ENCODE assay signal across 8 cellular contexts in the genomic region with DNA sequence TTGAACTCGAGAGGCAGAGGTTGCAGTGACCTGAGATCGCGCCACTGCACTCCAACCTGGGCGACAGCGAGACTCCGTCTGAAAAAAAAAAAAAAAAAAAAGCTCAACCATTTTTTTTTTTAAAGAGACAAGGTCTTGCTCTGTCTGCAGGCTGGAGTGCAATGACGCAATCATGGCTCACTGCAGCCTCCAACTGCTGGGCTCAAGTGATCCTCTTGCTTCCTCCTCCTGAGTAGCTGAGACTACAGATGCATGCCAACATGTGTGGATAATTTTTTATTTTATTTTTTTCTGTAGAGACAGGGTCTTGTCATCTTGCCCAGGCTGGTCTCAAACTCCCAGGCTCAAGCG. TPM values are rescaled to one million over a fixed set of nuclear protein-coding genes. Genes with fewer than 3 reads are reported as not detected.
DNase-seq lines count a peak whose midpoint lies in the region; ATAC-seq lines count a peak whose summit lies in the region.

No MANE protein-coding gene starts in this region.

- no peaks in the 10 kb centered on the region for H3K9me3 Mint-ChIP-seq in activated naive CD4-positive, alpha-beta T cell treated with anti-CD3 and anti-CD28 coated beads, Interleukin-2, amount 50 U/mL, for 72 hours

- H3K36me3 Mint-ChIP-seq in activated naive CD4-positive, alpha-beta T cell treated with anti-CD3 and anti-CD28 coated beads, Interleukin-2, amount 50 U/mL, for 72 hours: no peaks in the 10 kb centered on the region

- intact Hi-C loops in Right ventricle myocardium superior (cut with DNase I): no loop called here

- DNase-seq in activated naive CD4-positive, alpha-beta T cell treated with anti-CD3 and anti-CD28 coated beads, Interleukin-2, amount 50 U/mL, for 72 hours (ENCODE audit: low spot score in 2 of 2): no peak
- no peak for DNase-seq in activated naive CD4-positive, alpha-beta T cell treated with Interleukin-2 at 50 U/mL for 16 hours
- peak; percentile 69 for DNase-seq in SW480 (ENCODE audit: low spot score)
- DNase-seq in Right ventricle myocardium superior: peak; percentile 75
- peak; percentile 80 for DNase-seq in stromal cell of bone marrow (ENCODE audit: low read depth)
- no peak for DNase-seq in NCI-H510A treated with DMSO at 0.1 percent for 48 hours (lab: John Stamatoyannopoulos, UW)
- no peak for DNase-seq in activated CD8-positive, alpha-beta memory T cell treated with anti-CD3 and anti-CD28 coated beads, Interleukin-2, amount 50 U/mL, for 48 hours

- peak; percentile 54 to 67 for ATAC-seq in activated naive CD4-positive, alpha-beta T cell treated with anti-CD3 and anti-CD28 coated beads, Interleukin-2, amount 50 U/mL, for 72 hours
- ATAC-seq in Right ventricle myocardium superior (ENCODE audit: poor library complexity): peak; percentile 37
- no peak for ATAC-seq in GM21576 (IDR thresholded peaks at IDR 0.05; ENCODE audit: unreplicated experiment)

- peak overlapping the region in 1 of 2 donors; percentile 74 for H3K27ac Mint-ChIP-seq in activated naive CD4-positive, alpha-beta T cell treated with anti-CD3 and anti-CD28 coated beads, Interleukin-2, amount 50 U/mL, for 72 hours

RNA-seq across cellular contexts. Expression of gene EHD2, which starts 10.3 kb away (rescaled TPM):
- total RNA-seq in activated naive CD4-positive, alpha-beta T cell treated with anti-CD3 and anti-CD28 coated beads, Interleukin-2, amount 50 U/mL, for 72 hours: 1 to 10 TPM; 1.1 to 2.0 TPM
- total RNA-seq in Right ventricle myocardium superior: 45.2 TPM

RNA-seq across cellular contexts. Expression of gene NOP53, which starts 21.8 kb away (rescaled TPM):
- total RNA-seq in activated naive CD4-positive, alpha-beta T cell treated with anti-CD3 and anti-CD28 coated beads, Interleukin-2, amount 50 U/mL, for 72 hours: 100 to 1,000 TPM; 324 to 421 TPM
- total RNA-seq in Right ventricle myocardium superior: 153 TPM

RNA-seq across cellular contexts. Expression of gene SELENOW, which starts 55.0 kb away (rescaled TPM):
- total RNA-seq in activated naive CD4-positive, alpha-beta T cell treated with anti-CD3 and anti-CD28 coated beads, Interleukin-2, amount 50 U/mL, for 72 hours: 100 to 1,000 TPM; 120 TPM
- total RNA-seq in Right ventricle myocardium superior: 1,241 TPM

Comparison
In these comparisons a context has a peak if more than half of its experiments do, and no peak if none do; other contexts are left out.
1. DNase-seq: peak in SW480 (single experiment), Right ventricle myocardium superior (single experiment) and stromal cell of bone marrow (single experiment); none in activated naive CD4-positive, alpha-beta T cell treated with anti-CD3 and anti-CD28 coated beads, Interleukin-2, amount 50 U/mL, for 72 hours (0 of 2), activated naive CD4-positive, alpha-beta T cell treated with Interleukin-2 at 50 U/mL for 16 hours (single experiment), NCI-H510A treated with DMSO at 0.1 percent for 48 hours (single experiment) and activated CD8-positive, alpha-beta memory T cell treated with anti-CD3 and anti-CD28 coated beads, Interleukin-2, amount 50 U/mL, for 48 hours (single experiment).
2. RNA of gene EHD2, which starts 10.3 kb away (total RNA-seq): 45.2 TPM in Right ventricle myocardium superior (single experiment); 1.1 to 2.0 TPM in activated naive CD4-positive, alpha-beta T cell treated with anti-CD3 and anti-CD28 coated beads, Interleukin-2, amount 50 U/mL, for 72 hours; every median in the first group is over 10 times any median in the second.
3. RNA of gene SELENOW, which starts 55.0 kb away (total RNA-seq): 1,241 TPM in Right ventricle myocardium superior (single experiment); 120 TPM in activated naive CD4-positive, alpha-beta T cell treated with anti-CD3 and anti-CD28 coated beads, Interleukin-2, amount 50 U/mL, for 72 hours; every median in the first group is over 10 times any median in the second.